22 cellular contexts compared by ENCODE assay signal in the genomic region with DNA sequence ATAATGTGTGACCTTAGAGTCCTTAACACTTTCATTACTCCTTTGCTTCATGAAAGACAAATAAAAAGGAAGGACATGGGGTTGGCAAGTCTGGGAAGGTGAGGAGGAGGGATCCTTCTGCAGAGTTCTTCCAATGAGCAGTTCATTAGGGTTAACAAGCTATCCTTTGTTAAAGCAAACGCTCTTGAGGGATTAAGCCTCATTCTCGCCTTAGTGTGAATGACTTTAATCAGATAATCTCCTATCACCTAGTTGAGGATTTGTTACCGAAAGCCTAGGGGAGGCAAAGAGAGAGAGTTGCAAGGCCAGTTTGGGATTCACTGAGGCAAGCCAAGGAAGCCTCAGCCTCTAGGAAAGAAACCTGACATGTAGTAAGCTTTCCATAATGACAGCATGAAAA. TPM values are rescaled to one million over a fixed set of nuclear protein-coding genes. Genes with fewer than 3 reads are reported as not detected.
A peak's percentile ranks its signal among the peaks of the same experiment; 100 is the strongest.
DNase-seq lines count a peak whose midpoint lies in the region; ATAC-seq and TF ChIP-seq lines count a peak whose summit lies in the region.
"Had no signal": no experiment of that assay in that cellular context is flagged by ENCODE, and none has a peak within 500 bp of the region (broad histone marks: within the 10 kb centered on the region; RNA-seq: fewer than 3 reads in every experiment).

No MANE protein-coding gene starts in this region.

- CTCF ChIA-PET in activated CD4-positive, alpha-beta memory T cell treated with anti-CD3 and anti-CD28 coated beads for 36 hours (lab: Charles Lee): interaction anchor here (0.6 to 1.3 kb wide), 3 partner anchors 15 to 1055 kb away, joined by 3 to 4 read pairs (median 4); no protein-coding TSS in a partner anchor
- CTCF ChIA-PET in activated CD4-positive, alpha-beta memory T cell treated with anti-CD3 and anti-CD28 coated beads, Interleukin-2, amount 10 ng/mL, durations not matched to agents 7 days and 5 days (lab: Charles Lee): no interaction called here
- CTCF ChIA-PET in naive thymus-derived CD4-positive, alpha-beta T cell (lab: Charles Lee): interaction anchor here (1.0 kb wide), 1 partner anchor 63 kb away, joined by 3 read pairs; no protein-coding TSS in a partner anchor

- TF ChIP-seq EP300 in esophagus muscularis mucosa (IDR thresholded peaks at IDR 0.05): no peak

- H3K4me1 ChIP-seq in naive thymus-derived CD4-positive, alpha-beta T cell (ENCODE audit: control insufficient read depth in 2 of 2, insufficient read depth in 2 of 2, low read length in 2 of 2): peaks cover 71 to 79% of the 10 kb centered on the region in 2 donors
- H3K4me1 ChIP-seq in thoracic aorta (ENCODE audit: control insufficient read depth in 1 of 2, low read depth in 2 of 2): peaks cover 45 to 64% of the 10 kb centered on the region in 2 donors
- peaks cover 27 to 69% (median 59%) of the 10 kb centered on the region in 4 donors for H3K4me1 ChIP-seq in esophagus muscularis mucosa

- H3K36me3 ChIP-seq in naive thymus-derived CD4-positive, alpha-beta T cell (ENCODE audit: control insufficient read depth in 2 of 3, insufficient read depth in 3 of 3, low read length in 3 of 3): no peaks in the 10 kb centered on the region
- no peaks in the 10 kb centered on the region for H3K36me3 ChIP-seq in thoracic aorta
- no peaks in the 10 kb centered on the region for H3K36me3 ChIP-seq in esophagus muscularis mucosa
- H3K36me3 ChIP-seq: upper lobe of left lung had no signal

- no peak for TF ChIP-seq CTCF in thoracic aorta (IDR thresholded peaks at IDR 0.05)
- TF ChIP-seq CTCF in esophagus muscularis mucosa (IDR thresholded peaks at IDR 0.05): no peak

- no peak overlapping the region for H3K4me3 Mint-ChIP-seq in activated CD4-positive, alpha-beta memory T cell treated with anti-CD3 and anti-CD28 coated beads for 36 hours
- no peak overlapping the region for H3K4me3 Mint-ChIP-seq in activated CD4-positive, alpha-beta memory T cell treated with anti-CD3 and anti-CD28 coated beads, Interleukin-2, amount 10 ng/mL, durations not matched to agents 7 days and 5 days
- H3K4me3 Mint-ChIP-seq in T-helper 17 cell: peak overlapping the region; percentile 36
- peak overlapping the region in 8 of 10 donors; percentile 11 to 83 (median 60) for H3K4me3 Mint-ChIP-seq in naive thymus-derived CD4-positive, alpha-beta T cell
- H3K4me3 Mint-ChIP-seq: B cell, memory B cell, naive B cell had no signal

- no peaks in the 10 kb centered on the region for H3K36me3 Mint-ChIP-seq in activated CD4-positive, alpha-beta memory T cell treated with anti-CD3 and anti-CD28 coated beads for 36 hours
- peaks cover 35% of the 10 kb centered on the region for H3K36me3 Mint-ChIP-seq in activated CD4-positive, alpha-beta memory T cell treated with anti-CD3 and anti-CD28 coated beads, Interleukin-2, amount 10 ng/mL, durations not matched to agents 7 days and 5 days (ENCODE audit: low read depth)
- H3K36me3 Mint-ChIP-seq in T-helper 17 cell (ENCODE audit: low read depth): peaks cover 3% of the 10 kb centered on the region
- H3K36me3 Mint-ChIP-seq in naive thymus-derived CD4-positive, alpha-beta T cell: peaks cover 4 to 43% (median 14%) of the 10 kb centered on the region in 5 donors

- no peaks in the 10 kb centered on the region for H3K27me3 ChIP-seq in naive thymus-derived CD4-positive, alpha-beta T cell (ENCODE audit: control insufficient read depth in 2 of 2, insufficient read depth in 2 of 2, low read length in 2 of 2)
- H3K27me3 ChIP-seq in thoracic aorta (replicated peaks; ENCODE audit: insufficient read depth) (no peaks in the 10 kb centered on the region), esophagus muscularis mucosa (no peaks in the 10 kb centered on the region)
- H3K27me3 ChIP-seq: dorsolateral prefrontal cortex, upper lobe of left lung had no signal

- 95% methylated on average over 3 of the region's 3 CpGs for WGBS in esophagus muscularis mucosa

- ATAC-seq in T-helper 17 cell: no peak
- ATAC-seq in naive thymus-derived CD4-positive, alpha-beta T cell: no peak
- no peak for ATAC-seq in thoracic aorta (ENCODE audit: insufficient number of reproducible peaks, low FRiP score, low read depth)
- ATAC-seq: activated CD4-positive, CD25-positive, alpha-beta regulatory T cell treated with anti-CD3 and anti-CD28 coated beads, Interleukin-2, amount 50 U/mL, for 24 hours had no signal

- intact Hi-C loops in activated CD4-positive, alpha-beta memory T cell treated with anti-CD3 and anti-CD28 coated beads for 36 hours (cut with micrococcal nuclease): loop anchor here (10.0 kb wide), 1 partner anchor 903 kb away; a partner anchor contains a TSS
- intact Hi-C loops in naive thymus-derived CD4-positive, alpha-beta T cell (cut with micrococcal nuclease): no loop called here
- intact Hi-C loops in esophagus muscularis mucosa (cut with DNase I): loop anchor here (10.0 kb wide), 1 partner anchor 143 kb away; no protein-coding TSS in a partner anchor

- H3K9me3 Mint-ChIP-seq in activated CD4-positive, alpha-beta memory T cell treated with anti-CD3 and anti-CD28 coated beads for 36 hours: no peaks in the 10 kb centered on the region
- H3K9me3 Mint-ChIP-seq in activated CD4-positive, alpha-beta memory T cell treated with anti-CD3 and anti-CD28 coated beads, Interleukin-2, amount 10 ng/mL, durations not matched to agents 7 days and 5 days: no peaks in the 10 kb centered on the region
- no peaks in the 10 kb centered on the region for H3K9me3 Mint-ChIP-seq in naive thymus-derived CD4-positive, alpha-beta T cell
- H3K9me3 Mint-ChIP-seq: memory B cell, naive B cell had no signal

- POLR2A ChIA-PET in activated CD4-positive, alpha-beta memory T cell treated with anti-CD3 and anti-CD28 coated beads for 36 hours (lab: Charles Lee): interaction anchor here (0.5 to 9.8 kb wide), 5 partner anchors 10 to 68 kb away, joined by 3 to 130 read pairs (median 3); a partner anchor contains a TSS
- POLR2A ChIA-PET in activated CD4-positive, alpha-beta memory T cell treated with anti-CD3 and anti-CD28 coated beads, Interleukin-2, amount 10 ng/mL, durations not matched to agents 7 days and 5 days (lab: Charles Lee): interaction anchor here (1.6 to 11.9 kb wide), 3 partner anchors 10 to 20 kb away, joined by 3 to 229 read pairs (median 171); a partner anchor contains a TSS
- POLR2A ChIA-PET in naive thymus-derived CD4-positive, alpha-beta T cell (lab: Charles Lee): interaction anchor here (0.6 to 12.9 kb wide), 7 partner anchors 8 to 61 kb away, joined by 3 to 252 read pairs (median 6); a partner anchor contains a TSS

- peak overlapping the region; percentile 57 for H3K27ac Mint-ChIP-seq in activated CD4-positive, alpha-beta memory T cell treated with anti-CD3 and anti-CD28 coated beads for 36 hours
- H3K27ac Mint-ChIP-seq in activated CD4-positive, alpha-beta memory T cell treated with anti-CD3 and anti-CD28 coated beads, Interleukin-2, amount 10 ng/mL, durations not matched to agents 7 days and 5 days: no peak overlapping the region
- H3K27ac Mint-ChIP-seq in T-helper 17 cell: peak overlapping the region; percentile 3
- peak overlapping the region; percentile 34 to 99 (median 91) for H3K27ac Mint-ChIP-seq in naive thymus-derived CD4-positive, alpha-beta T cell
- H3K27ac Mint-ChIP-seq: B cell, memory B cell had no signal

- DNase-seq in activated CD4-positive, alpha-beta memory T cell treated with anti-CD3 and anti-CD28 coated beads for 36 hours: no peak
- no peak for DNase-seq in activated CD4-positive, alpha-beta memory T cell treated with anti-CD3 and anti-CD28 coated beads, Interleukin-2, amount 10 ng/mL, durations not matched to agents 7 days and 5 days
- DNase-seq in T-helper 17 cell (no peak), thoracic aorta (ENCODE audit: low spot score) (no peak), esophagus muscularis mucosa (ENCODE audit: extremely low spot score) (no peak), iPS-NIHi11 (ENCODE audit: low spot score) (no peak)
- DNase-seq in naive thymus-derived CD4-positive, alpha-beta T cell: no peak
- no peak for DNase-seq in central memory CD4-positive, alpha-beta T cell
- DNase-seq: dorsolateral prefrontal cortex; hippocampal formation; kidney; naive B cell; NCI-H1105 treated with DMSO at 0.1 percent for 48 hours; NCI-H510A; posterior cingulate gyrus; RPMI8226; stimulated activated naive CD4-positive, alpha-beta T cell treated with Interleukin-2 at 50 U/mL for 16 hours; upper lobe of left lung had no signal

- peaks cover 79% of the 10 kb centered on the region for H3K4me1 Mint-ChIP-seq in activated CD4-positive, alpha-beta memory T cell treated with anti-CD3 and anti-CD28 coated beads for 36 hours (ENCODE audit: low read depth)
- peaks cover 73% of the 10 kb centered on the region for H3K4me1 Mint-ChIP-seq in activated CD4-positive, alpha-beta memory T cell treated with anti-CD3 and anti-CD28 coated beads, Interleukin-2, amount 10 ng/mL, durations not matched to agents 7 days and 5 days
- H3K4me1 Mint-ChIP-seq in T-helper 17 cell: peaks cover 57% of the 10 kb centered on the region
- H3K4me1 Mint-ChIP-seq in naive thymus-derived CD4-positive, alpha-beta T cell: peaks cover 65 to 98% (median 89%) of the 10 kb centered on the region in 7 donors

- H3K9me3 ChIP-seq in T-helper 17 cell (ENCODE audit: control insufficient read depth, low read length, poor library complexity, severe bottlenecking) (no peaks in the 10 kb centered on the region), thoracic aorta (no peaks in the 10 kb centered on the region), esophagus muscularis mucosa (no peaks in the 10 kb centered on the region)
- no peaks in the 10 kb centered on the region for H3K9me3 ChIP-seq in naive thymus-derived CD4-positive, alpha-beta T cell (ENCODE audit: control insufficient read depth in 2 of 3, low read length in 3 of 3)
- H3K9me3 ChIP-seq: upper lobe of left lung had no signal

- TF ChIP-seq POLR2A in esophagus muscularis mucosa (IDR thresholded peaks at IDR 0.05; ENCODE audit: low read depth): no peak

- H3K27me3 Mint-ChIP-seq in activated CD4-positive, alpha-beta memory T cell treated with anti-CD3 and anti-CD28 coated beads for 36 hours: no peaks in the 10 kb centered on the region
- H3K27me3 Mint-ChIP-seq in activated CD4-positive, alpha-beta memory T cell treated with anti-CD3 and anti-CD28 coated beads, Interleukin-2, amount 10 ng/mL, durations not matched to agents 7 days and 5 days: no peaks in the 10 kb centered on the region
- H3K27me3 Mint-ChIP-seq in T-helper 17 cell: no peaks in the 10 kb centered on the region
- no peaks in the 10 kb centered on the region for H3K27me3 Mint-ChIP-seq in naive thymus-derived CD4-positive, alpha-beta T cell
- H3K27me3 Mint-ChIP-seq: B cell, memory B cell, naive B cell had no signal

- no peak overlapping the region for H3K4me3 ChIP-seq in naive thymus-derived CD4-positive, alpha-beta T cell (ENCODE audit: low read length)
- H3K4me3 ChIP-seq in thoracic aorta: no peak overlapping the region
- H3K4me3 ChIP-seq in esophagus muscularis mucosa: no peak overlapping the region
- H3K4me3 ChIP-seq: skin epidermis, upper lobe of left lung had no signal

- H3K27ac ChIP-seq in naive thymus-derived CD4-positive, alpha-beta T cell (ENCODE audit: low read depth, low read length): peak overlapping the region; percentile 41
- H3K27ac ChIP-seq in thoracic aorta (peak overlapping the region; percentile 55 to 88), esophagus muscularis mucosa (replicated peaks in 1 of 4) (peak overlapping the region in 1 of 4 donors; percentile 26)
- H3K27ac ChIP-seq: upper lobe of left lung had no signal

RNA-seq across cellular contexts. Expression of a gene that starts 7.4 kb away (rescaled TPM):
- 100 to 1,000 TPM; 290 to 302 TPM for total RNA-seq in activated CD4-positive, alpha-beta memory T cell treated with anti-CD3 and anti-CD28 coated beads for 36 hours
- 100 to 1,000 TPM; 289 to 305 TPM for total RNA-seq in activated CD4-positive, alpha-beta memory T cell treated with anti-CD3 and anti-CD28 coated beads, Interleukin-2, amount 10 ng/mL, durations not matched to agents 7 days and 5 days
- total RNA-seq in T-helper 17 cell: 100 to 1,000 TPM; 641 to 725 TPM
- total RNA-seq in naive thymus-derived CD4-positive, alpha-beta T cell: 100 to 1,000 TPM; 459 to 675 (median 508) TPM
- polyA plus RNA-seq in naive thymus-derived CD4-positive, alpha-beta T cell: 100 to 1,000 TPM; 371 to 389 TPM
- 1,000 to 10,000 TPM in 1 of 2 donors, 100 to 1,000 TPM in 1; 783 to 1,062 TPM for total RNA-seq in thoracic aorta
- total RNA-seq in esophagus muscularis mucosa: 100 to 1,000 TPM; 635 to 868 (median 720) TPM

Comparison
In these comparisons a context has a peak if more than half of its experiments do, and no peak if none do; other contexts are left out.
1. H3K4me3 Mint-ChIP-seq: peak in T-helper 17 cell (single experiment) and naive thymus-derived CD4-positive, alpha-beta T cell (8 of 10); none in activated CD4-positive, alpha-beta memory T cell treated with anti-CD3 and anti-CD28 coated beads for 36 hours (single experiment) and activated CD4-positive, alpha-beta memory T cell treated with anti-CD3 and anti-CD28 coated beads, Interleukin-2, amount 10 ng/mL, durations not matched to agents 7 days and 5 days (single experiment).
2. intact Hi-C loops: an anchor here in activated CD4-positive, alpha-beta memory T cell treated with anti-CD3 and anti-CD28 coated beads for 36 hours (10.0 kb wide) and esophagus muscularis mucosa (10.0 kb wide); none called in naive thymus-derived CD4-positive, alpha-beta T cell.